In genomic region chr3:140170612-140171011, GRCh38 we compare ENCODE assay signal across 14 cellular contexts.
DNase-seq lines count a peak whose midpoint lies in the region; ATAC-seq lines count a peak whose summit lies in the region.
"Had no signal": no experiment of that assay in that cellular context is flagged by ENCODE, and none has a peak within 500 bp of the region (broad histone marks: within the 10 kb centered on the region; RNA-seq: fewer than 3 reads in every experiment).

No MANE protein-coding gene starts in this region.

- intact Hi-C loops in CD4-positive, alpha-beta memory T cell (cut with micrococcal nuclease): no loop called here

- peaks cover 0 to 7% (median 4%) of the 10 kb centered on the region in 8 donors for H3K9me3 Mint-ChIP-seq in CD4-positive, alpha-beta memory T cell
- H3K9me3 Mint-ChIP-seq: central memory CD8-positive, alpha-beta T cell had no signal

- no peaks in the 10 kb centered on the region for H3K4me1 ChIP-seq in CD4-positive, alpha-beta memory T cell (ENCODE audit: insufficient read depth, low read length)
- H3K4me1 ChIP-seq in HAP-1: no peaks in the 10 kb centered on the region

- H3K27me3 ChIP-seq in CD4-positive, alpha-beta memory T cell (ENCODE audit: insufficient read depth, low read length): no peaks in the 10 kb centered on the region
- no peaks in the 10 kb centered on the region for H3K27me3 ChIP-seq in HAP-1 (ENCODE audit: low read depth)

- DNase-seq in NOMO-1 (lab: John Stamatoyannopoulos, UW; ENCODE audit: unreplicated experiment in 2 of 2) (peak; percentile 86 to 95), inferior parietal cortex (ENCODE audit: extremely low spot score) (no peak), DMS114 treated with DMSO at 0.1 percent for 48 hours (lab: John Stamatoyannopoulos, UW; ENCODE audit: unreplicated experiment) (no peak), HAP-1 (ENCODE audit: low spot score in 2 of 2) (no peak)
- no peak for DNase-seq in CD4-positive, alpha-beta memory T cell
- DNase-seq: CD4-positive, CD25-positive, alpha-beta regulatory T cell; foreskin melanocyte; H9; NCI-H1694 treated with DMSO at 0.1 percent for 48 hours; SW 1271 had no signal

- in situ Hi-C loops in HAP-1 (cut with MboI; ENCODE audit: low sequenced_read_pairs): no loop called here

- no peaks in the 10 kb centered on the region for H3K9me3 ChIP-seq in CD4-positive, alpha-beta memory T cell (ENCODE audit: control insufficient read depth in 1 of 2, low read length in 2 of 2)
- no peaks in the 10 kb centered on the region for H3K9me3 ChIP-seq in HAP-1

- no peaks in the 10 kb centered on the region for H3K4me1 Mint-ChIP-seq in CD4-positive, alpha-beta memory T cell
- H3K4me1 Mint-ChIP-seq: CD4-positive, CD25-positive, alpha-beta regulatory T cell; central memory CD8-positive, alpha-beta T cell had no signal

- ATAC-seq in GM18499 (IDR thresholded peaks at IDR 0.05; ENCODE audit: insufficient read depth, unreplicated experiment) (peak; percentile 96), GM19468 (IDR thresholded peaks at IDR 0.05; ENCODE audit: extremely low read depth, unreplicated experiment) (peak; percentile 91), HG03045 (IDR thresholded peaks at IDR 0.05; ENCODE audit: unreplicated experiment) (peak; percentile 85)

- CTCF ChIA-PET in CD4-positive, alpha-beta memory T cell (lab: Charles Lee; ENCODE audit: partially characterized antibody): no interaction called here

- H3K4me3 Mint-ChIP-seq in CD4-positive, alpha-beta memory T cell: no peak overlapping the region
- H3K4me3 Mint-ChIP-seq: CD4-positive, CD25-positive, alpha-beta regulatory T cell; central memory CD8-positive, alpha-beta T cell; H9 had no signal

- POLR2A ChIA-PET in CD4-positive, alpha-beta memory T cell (lab: Charles Lee; ENCODE audit: partially characterized antibody): no interaction called here

- no peaks in the 10 kb centered on the region for H3K36me3 ChIP-seq in CD4-positive, alpha-beta memory T cell (ENCODE audit: insufficient read depth, low read length)
- H3K36me3 ChIP-seq in HAP-1 (replicated peaks): no peaks in the 10 kb centered on the region

- no peak overlapping the region for H3K4me3 ChIP-seq in CD4-positive, alpha-beta memory T cell (ENCODE audit: low read length in 2 of 2)
- H3K4me3 ChIP-seq in HAP-1: no peak overlapping the region

- H3K27ac Mint-ChIP-seq in CD4-positive, alpha-beta memory T cell: no peak overlapping the region
- H3K27ac Mint-ChIP-seq: CD4-positive, CD25-positive, alpha-beta regulatory T cell; H9 had no signal

- no peaks in the 10 kb centered on the region for H3K36me3 Mint-ChIP-seq in CD4-positive, alpha-beta memory T cell
- H3K36me3 Mint-ChIP-seq: CD4-positive, CD25-positive, alpha-beta regulatory T cell had no signal

- peaks cover 2 to 4% of the 10 kb centered on the region in 2 donors for H3K27me3 Mint-ChIP-seq in CD4-positive, alpha-beta memory T cell
- H3K27me3 Mint-ChIP-seq: CD4-positive, CD25-positive, alpha-beta regulatory T cell had no signal

- H3K27ac ChIP-seq in CD4-positive, alpha-beta memory T cell (ENCODE audit: low read depth, low read length): no peak overlapping the region

Comparison
In these comparisons a context has a peak if more than half of its experiments do, and no peak if none do; other contexts are left out.
1. DNase-seq: peak in NOMO-1 (2 of 2); none in inferior parietal cortex (single experiment), CD4-positive, alpha-beta memory T cell (0 of 5), DMS114 treated with DMSO at 0.1 percent for 48 hours (single experiment) and HAP-1 (0 of 2).
2. Peak in every context shown above with its lines, with median percentiles within 50 percentile points of each other: ATAC-seq.